ENCODE assay signal across 25 cellular contexts in the genomic region with DNA sequence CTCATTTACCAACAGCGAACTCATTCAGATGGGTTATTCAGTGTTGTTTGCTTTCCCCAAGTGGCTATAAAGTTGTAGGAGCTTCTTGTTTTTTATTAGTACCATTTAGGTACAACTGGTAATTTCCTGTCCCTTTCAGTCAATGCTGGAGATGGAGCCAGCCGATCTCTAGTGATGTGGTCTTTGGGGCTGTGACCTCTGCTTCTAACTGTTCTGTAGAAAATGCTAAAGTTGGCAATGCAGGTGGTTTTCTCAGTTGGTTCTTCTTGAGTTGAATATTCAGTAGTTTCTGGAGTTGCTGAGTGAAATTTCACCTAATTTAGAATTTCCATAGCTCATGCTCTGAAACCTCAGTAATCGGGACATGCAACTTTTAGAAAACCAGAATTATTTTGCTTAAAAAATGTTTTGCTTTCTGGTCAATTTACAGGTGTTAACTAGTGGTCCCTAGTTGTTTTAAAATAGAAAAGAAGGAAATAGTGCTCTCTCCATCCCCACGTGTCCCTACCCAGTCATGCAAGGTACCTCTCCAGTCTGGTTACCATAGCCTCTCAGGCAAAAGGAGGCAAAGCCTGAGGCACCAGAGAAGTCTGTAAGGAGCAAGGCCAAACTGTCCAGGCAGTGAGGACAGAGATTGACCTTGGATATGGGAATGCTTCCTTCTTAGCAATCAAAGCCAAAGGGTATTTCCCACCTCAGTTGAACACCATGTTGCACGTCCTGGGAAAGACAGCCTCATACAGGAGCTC. TPM values are rescaled to one million over a fixed set of nuclear protein-coding genes. Genes with fewer than 3 reads are reported as not detected.
DNase-seq lines count a peak whose midpoint lies in the region; ATAC-seq, FAIRE-seq and TF ChIP-seq lines count a peak whose summit lies in the region.
"Had no signal": no experiment of that assay in that cellular context is flagged by ENCODE, and none has a peak within 500 bp of the region (broad histone marks: within the 10 kb centered on the region; RNA-seq: fewer than 3 reads in every experiment).

No MANE protein-coding gene starts in this region.

- ATAC-seq in GM18511 (IDR thresholded peaks at IDR 0.05; ENCODE audit: unreplicated experiment) (peak; percentile 57), GM21526 (IDR thresholded peaks at IDR 0.05; ENCODE audit: low FRiP score, unreplicated experiment) (peak; percentile 54), HG02870 (IDR thresholded peaks at IDR 0.05; ENCODE audit: unreplicated experiment) (peak; percentile 76), GM19397 (IDR thresholded peaks at IDR 0.05; ENCODE audit: unreplicated experiment) (no peak), pancreas (no peak)
- ATAC-seq: activated CD8-positive, alpha-beta T cell treated with anti-CD3 and anti-CD28 coated beads for 36 hours; activated naive CD8-positive, alpha-beta T cell treated with anti-CD3 and anti-CD28 coated beads, Interleukin-2, amount 50 U/mL, for 24 hours; body of pancreas had no signal

- H3K36me3 ChIP-seq in SK-N-MC (ENCODE audit: insufficient read depth, low read length) = no peaks in the 10 kb centered on the region
- no peaks in the 10 kb centered on the region for H3K36me3 ChIP-seq in pancreas
- H3K36me3 ChIP-seq: SJCRH30, tibial nerve had no signal

- no peak for TF ChIP-seq CTCF in pancreas (IDR thresholded peaks at IDR 0.05)

- H3K9ac ChIP-seq in SK-N-MC (ENCODE audit: insufficient read length) = no peak overlapping the region

- 67 to 79% methylated on average over 5 of the region's 5 CpGs for WGBS in pancreas, 2 donors

- no peaks in the 10 kb centered on the region for H3K4me1 ChIP-seq in pancreas
- H3K4me1 ChIP-seq: body of pancreas had no signal

- no peak overlapping the region for H3K4me3 ChIP-seq in SK-N-MC
- no peak overlapping the region for H3K4me3 ChIP-seq in pancreas
- H3K4me3 ChIP-seq: body of pancreas, SJCRH30, tibial nerve had no signal

- H3K27ac ChIP-seq in SK-N-MC (peak overlapping the region; percentile 89; the same call in 1 of the 2 replicates), pancreas (no peak overlapping the region)
- H3K27ac ChIP-seq: body of pancreas, epithelial cell of prostate, SJCRH30, tibial nerve had no signal

- DNase-seq in SK-N-MC (ENCODE audit: low read depth, low spot score) (no peak), NCI-H2227 (lab: John Stamatoyannopoulos, UW; ENCODE audit: unreplicated experiment) (no peak), amniotic stem cell (lab: John Stamatoyannopoulos, UW) (no peak), pancreas (no peak)
- DNase-seq: activated CD4-positive, CD25-positive, alpha-beta regulatory T cell treated with anti-CD3 and anti-CD28 coated beads, Interleukin-2, amount 50 U/mL, for 72 hours; activated CD8-positive, alpha-beta T cell treated with anti-CD3 and anti-CD28 coated beads for 36 hours; activated gamma-delta T cell; activated naive CD8-positive, alpha-beta T cell treated with anti-CD3 and anti-CD28 coated beads, Interleukin-2, amount 50 U/mL, for 24 hours; body of pancreas; C1 segment of cervical spinal cord; Calu3; head of caudate nucleus; NCI-H1436; NCI-H2107; NCI-H510A; SJCRH30 had no signal

- H3K27me3 ChIP-seq in pancreas = no peaks in the 10 kb centered on the region
- H3K27me3 ChIP-seq: body of pancreas, SJCRH30, tibial nerve had no signal

- H3K9me3 ChIP-seq in SK-N-MC (ENCODE audit: low read depth, low read length) (no peaks in the 10 kb centered on the region), pancreas (no peaks in the 10 kb centered on the region)
- H3K9me3 ChIP-seq: body of pancreas, SJCRH30, tibial nerve had no signal

- no peak for FAIRE-seq in pancreas (lab: Jason Lieb, UNC)

- intact Hi-C loops in pancreas (cut with DNase I) = loop anchor here in 2 of 3 donors (5.0 to 10.0 kb wide), 2 partner anchors 130 to 257 kb away; a partner anchor contains a TSS

RNA-seq across cellular contexts. Expression of a gene that starts 27.3 kb away (rescaled TPM):
- not detected for total RNA-seq in pancreas
- polyA plus RNA-seq in pancreas = under 1 TPM in 1 of 2 donors, not detected in 1; 0.02 TPM
- total RNA-seq: activated CD8-positive, alpha-beta T cell treated with anti-CD3 and anti-CD28 coated beads for 36 hours; body of pancreas; Calu3; fibroblast of villous mesenchyme; T-helper 1 cell treated with Interleukin-12 subunit alpha and Interleukin-12 subunit beta and Interleukin-4 antibody, amounts not matched to agents 30 ng/mL and 1 ng/mL, for 36 hours; tibial nerve had no signal
- polyA plus RNA-seq: AG04450 had no signal

Comparison
In these comparisons a context has a peak if more than half of its experiments do, and no peak if none do; other contexts are left out.
1. ATAC-seq: peak in GM18511 (single experiment), GM21526 (single experiment) and HG02870 (single experiment); none in GM19397 (single experiment) and pancreas (0 of 4).